In genomic region chr4:48153791-48154550, GRCh38 we compare ENCODE assay signal across 19 cellular contexts. TPM values are rescaled to one million over a fixed set of nuclear protein-coding genes. Genes with fewer than 3 reads are reported as not detected.
A peak's percentile ranks its signal among the peaks of the same experiment; 100 is the strongest.
DNase-seq lines count a peak whose midpoint lies in the region; ATAC-seq and TF ChIP-seq lines count a peak whose summit lies in the region.
"Had no signal": no experiment of that assay in that cellular context is flagged by ENCODE, and none has a peak within 500 bp of the region (broad histone marks: within the 10 kb centered on the region; RNA-seq: fewer than 3 reads in every experiment).

No MANE protein-coding gene starts in this region.

- H3K27me3 ChIP-seq in testis = no peaks in the 10 kb centered on the region
- no peaks in the 10 kb centered on the region for H3K27me3 ChIP-seq in dorsolateral prefrontal cortex
- H3K27me3 ChIP-seq: SJSA1, vagina had no signal

- H3K27ac Mint-ChIP-seq in activated T-helper 2 cell treated with anti-CD3 and anti-CD28 coated beads, Interferon-gamma antibody, Interleukin-2, Interleukin-4, amounts not matched to agents 10 μg/mL and 5 μg/mL and 100 μg/mL, durations not matched to agents 14 hours and 24 hours and 36 hours = no peak overlapping the region
- H3K27ac Mint-ChIP-seq: activated naive CD4-positive, alpha-beta T cell treated with anti-CD3 and anti-CD28 coated beads for 36 hours; CD8-positive, alpha-beta T cell had no signal

- H3K4me3 ChIP-seq in testis = no peak overlapping the region
- no peak overlapping the region for H3K4me3 ChIP-seq in dorsolateral prefrontal cortex
- H3K4me3 ChIP-seq: SJSA1, vagina had no signal

- intact Hi-C loops in testis (cut with DNase I; ENCODE audit: low total_unique reads) (no loop called here), dorsolateral prefrontal cortex (cut with DNase I) (no loop called here)
- intact Hi-C loops in activated T-helper 2 cell treated with anti-CD3 and anti-CD28 coated beads, Interferon-gamma antibody, Interleukin-2, Interleukin-4, amounts not matched to agents 10 μg/mL and 5 μg/mL and 100 μg/mL, durations not matched to agents 14 hours and 24 hours and 36 hours (cut with micrococcal nuclease) = no loop called here

- 73 to 82% methylated on average over 1 of the region's 1 CpG for WGBS in testis, 2 donors

- TF ChIP-seq CTCF in GM13977 (IDR thresholded peaks at IDR 0.05; ENCODE audit: extremely low read depth, insufficient read depth, missing control alignments) (no peak), testis (IDR thresholded peaks at IDR 0.05) (no peak), dorsolateral prefrontal cortex (IDR thresholded peaks at IDR 0.05 in 54 of 56, conservative IDR thresholded peaks at IDR 0.05 in 2 of 56; ENCODE audit: low read depth in 1 of 56, partially characterized antibody in 56 of 56) (no peak)

- H3K36me3 Mint-ChIP-seq in activated T-helper 2 cell treated with anti-CD3 and anti-CD28 coated beads, Interferon-gamma antibody, Interleukin-2, Interleukin-4, amounts not matched to agents 10 μg/mL and 5 μg/mL and 100 μg/mL, durations not matched to agents 14 hours and 24 hours and 36 hours (ENCODE audit: low read depth) = peaks cover 21% of the 10 kb centered on the region

- H3K27ac ChIP-seq in testis (no peak overlapping the region), dorsolateral prefrontal cortex (no peak overlapping the region)
- H3K27ac ChIP-seq: SJSA1, vagina had no signal

- in situ Hi-C loops in GM13977 (cut with MboI; ENCODE audit: low pct_unique_long_range_greater_than_20kb, low sequenced_read_pairs, unreplicated experiment) = no loop called here

- H3K9me3 Mint-ChIP-seq in activated T-helper 2 cell treated with anti-CD3 and anti-CD28 coated beads, Interferon-gamma antibody, Interleukin-2, Interleukin-4, amounts not matched to agents 10 μg/mL and 5 μg/mL and 100 μg/mL, durations not matched to agents 14 hours and 24 hours and 36 hours = peaks cover 35% of the 10 kb centered on the region

- peaks cover 2% of the 10 kb centered on the region for H3K4me1 Mint-ChIP-seq in activated T-helper 2 cell treated with anti-CD3 and anti-CD28 coated beads, Interferon-gamma antibody, Interleukin-2, Interleukin-4, amounts not matched to agents 10 μg/mL and 5 μg/mL and 100 μg/mL, durations not matched to agents 14 hours and 24 hours and 36 hours (ENCODE audit: low read depth)

- H3K36me3 ChIP-seq in testis (ENCODE audit: low read depth, missing control alignments) = no peaks in the 10 kb centered on the region
- H3K36me3 ChIP-seq: SJSA1 had no signal

- ATAC-seq in GM19025 (IDR thresholded peaks at IDR 0.05; ENCODE audit: low read depth, unreplicated experiment) (peak; percentile 62), HG02759 (IDR thresholded peaks at IDR 0.05; ENCODE audit: unreplicated experiment) (peak; percentile 81), HG03457 (IDR thresholded peaks at IDR 0.05; ENCODE audit: unreplicated experiment) (peak; percentile 71)
- ATAC-seq: CD8-positive, alpha-beta T cell had no signal

- no peaks in the 10 kb centered on the region for H3K4me1 ChIP-seq in testis
- H3K4me1 ChIP-seq: SJSA1, vagina had no signal

- H3K4me3 Mint-ChIP-seq in activated T-helper 2 cell treated with anti-CD3 and anti-CD28 coated beads, Interferon-gamma antibody, Interleukin-2, Interleukin-4, amounts not matched to agents 10 μg/mL and 5 μg/mL and 100 μg/mL, durations not matched to agents 14 hours and 24 hours and 36 hours (ENCODE audit: low read depth) = no peak overlapping the region
- H3K4me3 Mint-ChIP-seq: activated naive CD4-positive, alpha-beta T cell treated with anti-CD3 and anti-CD28 coated beads for 36 hours; CD8-positive, alpha-beta T cell had no signal

- DNase-seq in GM13977 (ENCODE audit: low spot score) = peak; percentile 9
- DNase-seq in NCI-H1092 (lab: John Stamatoyannopoulos, UW) = no peak
- no peak for DNase-seq in testis
- no peak for DNase-seq in dorsolateral prefrontal cortex
- no peak for DNase-seq in activated T-helper 2 cell treated with anti-CD3 and anti-CD28 coated beads, Interferon-gamma antibody, Interleukin-2, Interleukin-4, amounts not matched to agents 10 μg/mL and 5 μg/mL and 100 μg/mL, durations not matched to agents 14 hours and 24 hours and 36 hours (ENCODE audit: low spot score)
- DNase-seq: activated CD4-positive, alpha-beta T cell treated with anti-CD3 and anti-CD28 coated beads for 48 hours; activated naive CD4-positive, alpha-beta T cell treated with anti-CD3 and anti-CD28 coated beads for 36 hours; CD8-positive, alpha-beta T cell; midbrain; NCI-H2029; NCI-H524 treated with DMSO at 0.1 percent for 48 hours; stimulated activated CD4-positive, alpha-beta T cell treated with anti-CD3 and anti-CD28 coated beads, Interleukin-15, amount 100 ng/mL, for 24 hours; T1000 had no signal

- no peaks in the 10 kb centered on the region for H3K9me3 ChIP-seq in testis
- H3K9me3 ChIP-seq: SJSA1 had no signal

- H3K27me3 Mint-ChIP-seq in activated T-helper 2 cell treated with anti-CD3 and anti-CD28 coated beads, Interferon-gamma antibody, Interleukin-2, Interleukin-4, amounts not matched to agents 10 μg/mL and 5 μg/mL and 100 μg/mL, durations not matched to agents 14 hours and 24 hours and 36 hours (ENCODE audit: low read depth) = peaks cover 2% of the 10 kb centered on the region

- TF ChIP-seq POLR2A in testis (IDR thresholded peaks at IDR 0.05) = no peak

RNA-seq across cellular contexts. Expression of gene TXK, which starts 19.9 kb away (rescaled TPM):
- total RNA-seq in testis = 1 to 10 TPM; 3.6 to 5.9 TPM
- 3.1 TPM for polyA plus RNA-seq in testis (ENCODE audit: insufficient read depth, low read depth, low replicate concordance)
- total RNA-seq in dorsolateral prefrontal cortex = 1 to 10 TPM in 103 of 120 experiments, under 1 TPM in 16, not detected in 1; 0.41 to 6.2 (median 2.2) TPM
- total RNA-seq in activated T-helper 2 cell treated with anti-CD3 and anti-CD28 coated beads, Interferon-gamma antibody, Interleukin-2, Interleukin-4, amounts not matched to agents 10 μg/mL and 5 μg/mL and 100 μg/mL, durations not matched to agents 14 hours and 24 hours and 36 hours = 0.76 and 1.8 TPM in 2 replicates
- total RNA-seq: MCF 10A had no signal
